Comparison of ENCODE assay signal across 8 cellular contexts in the genomic region with DNA sequence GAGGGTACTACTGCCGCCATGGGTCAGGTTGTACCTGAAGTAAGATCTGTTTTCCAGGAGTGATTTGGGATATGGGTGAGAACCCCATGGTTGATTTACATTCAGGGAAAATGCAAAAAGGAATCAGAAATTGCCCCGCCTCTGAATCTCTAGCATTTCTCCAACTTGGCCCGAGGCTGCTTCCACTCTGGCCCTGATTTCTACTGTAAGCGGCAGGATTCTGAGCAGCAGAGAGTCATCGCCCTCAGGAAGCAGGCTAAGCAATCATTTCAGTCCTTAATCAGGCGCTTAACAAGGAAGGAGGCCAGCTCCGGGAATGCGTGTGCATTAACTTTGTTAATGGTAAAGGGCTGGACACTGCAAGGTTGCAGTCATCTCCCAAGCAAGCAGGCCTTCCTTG.
"Had no signal": no experiment of that assay in that cellular context is flagged by ENCODE, and none has a peak within 500 bp of the region (broad histone marks: within the 10 kb centered on the region; RNA-seq: fewer than 3 reads in every experiment).

No MANE protein-coding gene starts in this region.

- H3K4me2 ChIP-seq: GM23338 had no signal

- DNase-seq: H7, HFFc6, IMR-90, KG1 had no signal

- FAIRE-seq: HTR-8/SVneo, K562 had no signal

- H3K4me3 ChIP-seq: GM23338, HAP-1, K562 had no signal

- H3K27ac Mint-ChIP-seq: GM23338, HFFc6 had no signal

- H3K4me3 Mint-ChIP-seq: GM23338, HFFc6 had no signal

- H3K4me1 Mint-ChIP-seq: GM23338 had no signal

- H3K9me3 Mint-ChIP-seq: HFFc6 had no signal

- H3K9me3 ChIP-seq: HAP-1 had no signal

- H2AFZ ChIP-seq: GM23338 had no signal

- H3K36me3 ChIP-seq: HAP-1 had no signal
